20 cellular contexts compared by ENCODE assay signal in the genomic region with DNA sequence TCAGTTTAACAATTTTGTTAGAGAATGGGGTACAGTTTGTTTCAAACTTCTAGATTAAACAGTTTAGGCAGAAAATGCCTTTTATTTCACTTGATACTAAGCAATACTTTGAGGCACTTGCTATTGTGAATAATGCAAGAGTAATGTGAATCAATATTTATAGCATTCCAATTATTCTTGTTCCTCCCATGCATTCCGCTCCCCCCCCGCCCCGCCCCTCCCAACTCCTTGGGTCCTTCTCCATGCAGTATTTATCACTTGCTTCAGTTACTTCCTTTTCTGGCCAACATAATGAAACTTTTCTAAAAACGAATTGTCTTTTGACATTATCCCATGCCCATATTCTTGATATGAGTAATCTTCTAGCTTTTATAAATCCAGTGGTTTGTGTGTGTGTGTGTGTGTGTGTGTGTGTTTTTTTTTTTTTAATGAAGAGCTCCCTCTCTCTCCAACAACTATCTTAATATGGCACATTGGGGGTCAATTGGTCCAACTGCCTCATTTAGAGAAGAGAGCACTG. TPM values are rescaled to one million over a fixed set of nuclear protein-coding genes. Genes with fewer than 3 reads are reported as not detected.
DNase-seq lines count a peak whose midpoint lies in the region; ATAC-seq lines count a peak whose summit lies in the region.
"Had no signal": no experiment of that assay in that cellular context is flagged by ENCODE, and none has a peak within 500 bp of the region (broad histone marks: within the 10 kb centered on the region; RNA-seq: fewer than 3 reads in every experiment).

No MANE protein-coding gene starts in this region.

- no peak overlapping the region for H3K9ac ChIP-seq in BLaER1
- H3K9ac ChIP-seq: GM23248 had no signal

- no peak overlapping the region for H3K4me3 ChIP-seq in BLaER1
- H3K4me3 ChIP-seq: GM23248 had no signal

- no peak overlapping the region for H3K27ac Mint-ChIP-seq in activated naive CD8-positive, alpha-beta T cell treated with anti-CD3 and anti-CD28 coated beads, Interleukin-2, amount 10 ng/mL, durations not matched to agents 7 days and 5 days
- H3K27ac Mint-ChIP-seq in natural killer cell treated with Interleukin-12 subunit alpha and Interleukin-12 subunit beta and Interleukin-15 and Interleukin-18, amount 100 ng/mL, for 72 hours = no peak overlapping the region
- H3K27ac Mint-ChIP-seq: activated naive CD4-positive, alpha-beta T cell treated with anti-CD3 and anti-CD28 coated beads, Interleukin-2, amount 50 U/mL, for 24 hours; T-cell had no signal

- peaks cover 7% of the 10 kb centered on the region for H3K4me1 Mint-ChIP-seq in activated naive CD8-positive, alpha-beta T cell treated with anti-CD3 and anti-CD28 coated beads, Interleukin-2, amount 10 ng/mL, durations not matched to agents 7 days and 5 days
- H3K4me1 Mint-ChIP-seq in natural killer cell treated with Interleukin-12 subunit alpha and Interleukin-12 subunit beta and Interleukin-15 and Interleukin-18, amount 100 ng/mL, for 72 hours (ENCODE audit: low read depth in 2 of 2) = peaks cover 8 to 13% of the 10 kb centered on the region in 2 donors

- H4K20me1 ChIP-seq in BLaER1 = no peaks in the 10 kb centered on the region

- DNase-seq in MV-4-11 (lab: John Stamatoyannopoulos, UW) (peak; percentile 80), NCI-H446 treated with DMSO at 0.1 percent for 48 hours (lab: John Stamatoyannopoulos, UW) (no peak), cortex of kidney (lab: John Stamatoyannopoulos, UW) (no peak)
- no peak for DNase-seq in activated naive CD8-positive, alpha-beta T cell treated with anti-CD3 and anti-CD28 coated beads, Interleukin-2, amount 10 ng/mL, durations not matched to agents 7 days and 5 days
- DNase-seq in natural killer cell treated with Interleukin-12 subunit alpha and Interleukin-12 subunit beta and Interleukin-15 and Interleukin-18, amount 100 ng/mL, for 72 hours (ENCODE audit: low spot score) = no peak
- no peak for DNase-seq in activated CD4-positive, alpha-beta T cell treated with anti-CD3 and anti-CD28 coated beads for 1 hour
- no peak for DNase-seq in stimulated activated CD4-positive, alpha-beta T cell treated with anti-CD3 and anti-CD28 coated beads, Interleukin-4, amount 100 ng/mL, for 1 hour
- DNase-seq: activated CD4-positive, alpha-beta T cell treated with anti-CD3 and anti-CD28 coated beads for 4 hours; DMS79; effector memory CD4-positive, alpha-beta T cell; GM23248; left colon; NCI-H1694 treated with DMSO at 0.1 percent for 48 hours; NCI-H510A; posterior cingulate gyrus; stimulated activated naive CD8-positive, alpha-beta T cell treated with anti-CD3 and anti-CD28 coated beads, Interleukin-15, Interleukin-2, amounts not matched to agents 100 U/mL and 50 U/mL, for 24 hours; T-cell had no signal

- no peak overlapping the region for H3K27ac ChIP-seq in BLaER1
- H3K27ac ChIP-seq: GM23248 had no signal

- peak overlapping the region; percentile 15 for H3K4me3 Mint-ChIP-seq in activated naive CD8-positive, alpha-beta T cell treated with anti-CD3 and anti-CD28 coated beads, Interleukin-2, amount 10 ng/mL, durations not matched to agents 7 days and 5 days
- H3K4me3 Mint-ChIP-seq in natural killer cell treated with Interleukin-12 subunit alpha and Interleukin-12 subunit beta and Interleukin-15 and Interleukin-18, amount 100 ng/mL, for 72 hours = peak overlapping the region; percentile 8
- H3K4me3 Mint-ChIP-seq: activated naive CD4-positive, alpha-beta T cell treated with anti-CD3 and anti-CD28 coated beads, Interleukin-2, amount 50 U/mL, for 24 hours had no signal

- ATAC-seq in activated naive CD8-positive, alpha-beta T cell treated with anti-CD3 and anti-CD28 coated beads, Interleukin-2, amount 10 ng/mL, durations not matched to agents 7 days and 5 days (ENCODE audit: low read depth) = no peak
- no peak for ATAC-seq in natural killer cell treated with Interleukin-12 subunit alpha and Interleukin-12 subunit beta and Interleukin-15 and Interleukin-18, amount 100 ng/mL, for 72 hours
- ATAC-seq: left colon; stimulated activated naive CD8-positive, alpha-beta T cell treated with anti-CD3 and anti-CD28 coated beads, Interleukin-15, Interleukin-2, amounts not matched to agents 100 U/mL and 50 U/mL, for 24 hours; T-cell had no signal

- H3K27me3 Mint-ChIP-seq in activated naive CD8-positive, alpha-beta T cell treated with anti-CD3 and anti-CD28 coated beads, Interleukin-2, amount 10 ng/mL, durations not matched to agents 7 days and 5 days = peaks cover 55% of the 10 kb centered on the region
- peaks cover 5 to 27% of the 10 kb centered on the region in 2 donors for H3K27me3 Mint-ChIP-seq in natural killer cell treated with Interleukin-12 subunit alpha and Interleukin-12 subunit beta and Interleukin-15 and Interleukin-18, amount 100 ng/mL, for 72 hours

- no peaks in the 10 kb centered on the region for H3K36me3 Mint-ChIP-seq in activated naive CD8-positive, alpha-beta T cell treated with anti-CD3 and anti-CD28 coated beads, Interleukin-2, amount 10 ng/mL, durations not matched to agents 7 days and 5 days
- no peaks in the 10 kb centered on the region for H3K36me3 Mint-ChIP-seq in natural killer cell treated with Interleukin-12 subunit alpha and Interleukin-12 subunit beta and Interleukin-15 and Interleukin-18, amount 100 ng/mL, for 72 hours
- H3K36me3 Mint-ChIP-seq: activated naive CD4-positive, alpha-beta T cell treated with anti-CD3 and anti-CD28 coated beads, Interleukin-2, amount 50 U/mL, for 24 hours; CD14-positive monocyte; T-cell had no signal

- H3K4me1 ChIP-seq in BLaER1 = peaks cover 28% of the 10 kb centered on the region

- H3K9me3 ChIP-seq in BLaER1 = no peaks in the 10 kb centered on the region

- no peaks in the 10 kb centered on the region for H3K36me3 ChIP-seq in BLaER1

- peaks cover 6% of the 10 kb centered on the region; the same call in 1 of the 2 replicates for H3K27me3 ChIP-seq in BLaER1

- no peaks in the 10 kb centered on the region for H3K9me3 Mint-ChIP-seq in activated naive CD8-positive, alpha-beta T cell treated with anti-CD3 and anti-CD28 coated beads, Interleukin-2, amount 10 ng/mL, durations not matched to agents 7 days and 5 days
- H3K9me3 Mint-ChIP-seq in natural killer cell treated with Interleukin-12 subunit alpha and Interleukin-12 subunit beta and Interleukin-15 and Interleukin-18, amount 100 ng/mL, for 72 hours = peaks cover 2% of the 10 kb centered on the region

- H3K4me2 ChIP-seq in BLaER1 = peak overlapping the region; percentile 99; the same call in 1 of the 2 replicates

- POLR2A ChIA-PET in activated naive CD8-positive, alpha-beta T cell treated with anti-CD3 and anti-CD28 coated beads, Interleukin-2, amount 10 ng/mL, durations not matched to agents 7 days and 5 days (lab: Charles Lee) = no interaction called here

RNA-seq across cellular contexts. Expression of a gene that starts 1.6 kb away (rescaled TPM):
- under 1 TPM; 0.51 to 0.72 TPM for total RNA-seq in activated naive CD8-positive, alpha-beta T cell treated with anti-CD3 and anti-CD28 coated beads, Interleukin-2, amount 10 ng/mL, durations not matched to agents 7 days and 5 days
- total RNA-seq in natural killer cell treated with Interleukin-12 subunit alpha and Interleukin-12 subunit beta and Interleukin-15 and Interleukin-18, amount 100 ng/mL, for 72 hours = 1 to 10 TPM; 1.6 to 1.7 TPM
- total RNA-seq: GM23248 had no signal
